Comparison of ENCODE assay signal across 21 cellular contexts in genomic region chr11:59012106-59012941, GRCh38.
A peak's percentile ranks its signal among the peaks of the same experiment; 100 is the strongest.
DNase-seq lines count a peak whose midpoint lies in the region; ATAC-seq and TF ChIP-seq lines count a peak whose summit lies in the region.
"Had no signal": no experiment of that assay in that cellular context is flagged by ENCODE, and none has a peak within 500 bp of the region (broad histone marks: within the 10 kb centered on the region; RNA-seq: fewer than 3 reads in every experiment).

No MANE protein-coding gene starts in this region.

- H3K4me1 Mint-ChIP-seq in endodermal cell: peaks cover 19% of the 10 kb centered on the region
- H3K4me1 Mint-ChIP-seq: CD4-positive, CD25-positive, alpha-beta regulatory T cell had no signal

- intact Hi-C loops in prostate gland (cut with DNase I): no loop called here
- intact Hi-C loops in gastrocnemius medialis (cut with DNase I; ENCODE audit: low total_unique reads): no loop called here
- intact Hi-C loops in colonic mucosa (cut with DNase I): no loop called here

- H3K27me3 ChIP-seq in HUES48 (ENCODE audit: control insufficient read depth, insufficient read depth, low read length) (no peaks in the 10 kb centered on the region), endodermal cell (ENCODE audit: control insufficient read depth, insufficient read depth, low read length, poor library complexity, severe bottlenecking) (no peaks in the 10 kb centered on the region), prostate gland (replicated peaks; ENCODE audit: insufficient read depth) (no peaks in the 10 kb centered on the region), gastrocnemius medialis (no peaks in the 10 kb centered on the region), colonic mucosa (no peaks in the 10 kb centered on the region)
- H3K27me3 ChIP-seq: foreskin keratinocyte, SJSA1, uterus had no signal

- 76 to 100% methylated on average over 2 to 5 of the region's 5 CpGs for WGBS in endodermal cell (ENCODE audit: insufficient coverage in 1 of 2, insufficient read length in 1 of 2), 2 experiments
- whole genome bisulfite sequencing in prostate gland: 63% methylated on average over 5 of the region's 5 CpGs

- H3K27ac Mint-ChIP-seq in endodermal cell: peak overlapping the region; percentile 55
- H3K27ac Mint-ChIP-seq: activated CD8-positive, alpha-beta T cell treated with anti-CD3 and anti-CD28 coated beads for 36 hours; CD4-positive, CD25-positive, alpha-beta regulatory T cell; effector memory CD8-positive, alpha-beta T cell; T-cell had no signal

- H3K4me3 ChIP-seq in HUES48 (ENCODE audit: low read depth, low read length) (no peak overlapping the region), endodermal cell (ENCODE audit: low read length) (peak overlapping the region; percentile 24), prostate gland (no peak overlapping the region), gastrocnemius medialis (no peak overlapping the region), colonic mucosa (no peak overlapping the region)
- H3K4me3 ChIP-seq: psoas muscle, SJSA1, uterus had no signal

- ATAC-seq in gastrocnemius medialis (no peak), GM21825 (IDR thresholded peaks at IDR 0.05; ENCODE audit: unreplicated experiment) (no peak)
- ATAC-seq: activated CD8-positive, alpha-beta T cell treated with anti-CD3 and anti-CD28 coated beads for 36 hours; effector memory CD8-positive, alpha-beta T cell; esophagus mucosa; foreskin keratinocyte; psoas muscle; T-cell had no signal

- H3K36me3 ChIP-seq in HUES48 (ENCODE audit: control insufficient read depth, insufficient read depth, low read length) (no peaks in the 10 kb centered on the region), endodermal cell (ENCODE audit: control insufficient read depth, insufficient read depth, low read length) (no peaks in the 10 kb centered on the region), prostate gland (no peaks in the 10 kb centered on the region), gastrocnemius medialis (no peaks in the 10 kb centered on the region), colonic mucosa (no peaks in the 10 kb centered on the region)
- H3K36me3 ChIP-seq: SJSA1, uterus had no signal

- TF ChIP-seq CTCF in C4-2B (conservative IDR thresholded peaks at IDR 0.05): no peak
- TF ChIP-seq CTCF in endodermal cell (conservative IDR thresholded peaks at IDR 0.05): no peak
- TF ChIP-seq CTCF in prostate gland (IDR thresholded peaks at IDR 0.05): no peak
- no peak for TF ChIP-seq CTCF in gastrocnemius medialis (IDR thresholded peaks at IDR 0.05 in 4 of 5, conservative IDR thresholded peaks at IDR 0.05 in 1 of 5)
- no peak for TF ChIP-seq CTCF in colonic mucosa (IDR thresholded peaks at IDR 0.05)

- H3K9me3 ChIP-seq in HUES48 (ENCODE audit: control insufficient read depth, insufficient read depth, low read length): 0 out of 2 replicates have a peak, but pooled peaks cover 8% of the 10 kb centered on the region
- H3K9me3 ChIP-seq in endodermal cell (ENCODE audit: control insufficient read depth, low read length): peaks cover 7% of the 10 kb centered on the region
- no peaks in the 10 kb centered on the region for H3K9me3 ChIP-seq in prostate gland
- H3K9me3 ChIP-seq in gastrocnemius medialis: no peaks in the 10 kb centered on the region
- H3K9me3 ChIP-seq in colonic mucosa: no peaks in the 10 kb centered on the region
- H3K9me3 ChIP-seq: psoas muscle, SJSA1, uterus had no signal

- H3K4me3 Mint-ChIP-seq in endodermal cell: no peak overlapping the region
- H3K4me3 Mint-ChIP-seq: activated CD8-positive, alpha-beta T cell treated with anti-CD3 and anti-CD28 coated beads for 36 hours; CD4-positive, CD25-positive, alpha-beta regulatory T cell; effector memory CD8-positive, alpha-beta T cell; T-cell had no signal

- H3K27me3 Mint-ChIP-seq in endodermal cell (ENCODE audit: insufficient read depth): no peaks in the 10 kb centered on the region

- peak overlapping the region; percentile 83 for H3K27ac ChIP-seq in C4-2B
- peak overlapping the region; percentile 14 for H3K27ac ChIP-seq in HUES48 (ENCODE audit: low read depth, low read length)
- H3K27ac ChIP-seq in endodermal cell (ENCODE audit: low read depth, low read length): no peak overlapping the region
- peak overlapping the region; percentile 20 to 22 for H3K27ac ChIP-seq in prostate gland
- no peak overlapping the region for H3K27ac ChIP-seq in gastrocnemius medialis
- no peak overlapping the region for H3K27ac ChIP-seq in colonic mucosa
- H3K27ac ChIP-seq: foreskin keratinocyte, psoas muscle, SJSA1, uterus had no signal

- H3K4me1 ChIP-seq in HUES48 (ENCODE audit: control insufficient read depth, insufficient read depth, low read length) (peaks cover 15% of the 10 kb centered on the region), endodermal cell (ENCODE audit: control insufficient read depth, insufficient read depth, low read length) (peaks cover 11% of the 10 kb centered on the region), prostate gland (replicated peaks) (no peaks in the 10 kb centered on the region), gastrocnemius medialis (no peaks in the 10 kb centered on the region), colonic mucosa (no peaks in the 10 kb centered on the region)
- H3K4me1 ChIP-seq: foreskin keratinocyte, psoas muscle, SJSA1, uterus had no signal

- DNase-seq in endodermal cell (no peak), prostate gland (ENCODE audit: low spot score) (no peak), gastrocnemius medialis (no peak), NCI-H1048 (lab: John Stamatoyannopoulos, UW) (no peak), colonic mucosa (no peak)
- DNase-seq: activated CD4-positive, CD25-positive, alpha-beta regulatory T cell treated with anti-CD3 and anti-CD28 coated beads, Interleukin-2, amount 50 U/mL, for 72 hours; activated CD8-positive, alpha-beta T cell treated with anti-CD3 and anti-CD28 coated beads for 36 hours; CD4-positive, CD25-positive, alpha-beta regulatory T cell; effector memory CD8-positive, alpha-beta T cell; foreskin keratinocyte; hypothalamus; NCI-H146; NCI-H510A treated with DMSO at 0.1 percent for 48 hours; psoas muscle; T-cell; uterus had no signal

- no peaks in the 10 kb centered on the region for H3K36me3 Mint-ChIP-seq in endodermal cell (ENCODE audit: low read depth)
- H3K36me3 Mint-ChIP-seq: CD4-positive, CD25-positive, alpha-beta regulatory T cell; T-cell had no signal

- peaks cover 26% of the 10 kb centered on the region for H3K9me3 Mint-ChIP-seq in endodermal cell
- H3K9me3 Mint-ChIP-seq: activated CD8-positive, alpha-beta T cell treated with anti-CD3 and anti-CD28 coated beads for 36 hours; effector memory CD8-positive, alpha-beta T cell had no signal

- H3K9ac ChIP-seq in HUES48 (ENCODE audit: low read depth, low read length): no peak overlapping the region
- H3K9ac ChIP-seq in endodermal cell (ENCODE audit: extremely low read depth, low read length, poor library complexity, severe bottlenecking): no peak overlapping the region
- no peak overlapping the region for H3K9ac ChIP-seq in colonic mucosa (ENCODE audit: low read depth in 2 of 2, low read length in 2 of 2)

- in situ Hi-C loops in gastrocnemius medialis (cut with MboI; ENCODE audit: low sequenced_read_pairs in 4 of 4): no loop called here

- TF ChIP-seq POLR2A in prostate gland (IDR thresholded peaks at IDR 0.05): no peak
- TF ChIP-seq POLR2A in gastrocnemius medialis (IDR thresholded peaks at IDR 0.05): no peak

Comparison
In these comparisons a context has a peak if more than half of its experiments do, and no peak if none do; other contexts are left out.
1. H3K27ac ChIP-seq: peak in C4-2B (single experiment), HUES48 (single experiment) and prostate gland (2 of 2); none in endodermal cell (single experiment), gastrocnemius medialis (0 of 4) and colonic mucosa (single experiment).